Comparison of ENCODE assay signal across 27 cellular contexts in genomic region chr17:57077000-57077399, GRCh38.
"Had no signal": no experiment of that assay in that cellular context is flagged by ENCODE, and none has a peak within 500 bp of the region (broad histone marks: within the 10 kb centered on the region; RNA-seq: fewer than 3 reads in every experiment).

No MANE protein-coding gene starts in this region.

- H3K27ac ChIP-seq: brain microvascular endothelial cell, coronary artery, dorsolateral prefrontal cortex, gastrocnemius medialis, right atrium auricular region, stomach, tibial artery, upper lobe of right lung had no signal

- H3K4me3 ChIP-seq: coronary artery, dorsolateral prefrontal cortex, gastrocnemius medialis, right atrium auricular region, smooth muscle cell, stomach, tibial artery, upper lobe of right lung had no signal

- ATAC-seq: activated CD8-positive, alpha-beta T cell treated with anti-CD3 and anti-CD28 coated beads for 36 hours; activated T-cell treated with anti-CD3 and anti-CD28 coated beads, Interleukin-2, amount 50 U/mL, for 4 hours; activated T-helper 17 cell treated with anti-CD3 and anti-CD28 coated beads, Interleukin-2, amount 50 U/mL, for 72 hours; gastrocnemius medialis; left cardiac atrium; stimulated activated naive B cell treated with anti-CD40 and anti-IgM and Interleukin-4, amounts not matched to agents 10 μg/mL and 1 μg/mL and 100 μg/mL, for 72 hours; upper lobe of right lung; WTC11 had no signal

- H3K9me3 ChIP-seq: gastrocnemius medialis, right atrium auricular region, stomach, tibial artery, upper lobe of right lung had no signal

- H3K36me3 ChIP-seq: brain microvascular endothelial cell, gastrocnemius medialis, right atrium auricular region, tibial artery, upper lobe of right lung had no signal

- H3K4me1 ChIP-seq: gastrocnemius medialis, right atrium auricular region, upper lobe of right lung had no signal

- H3K4me2 ChIP-seq: smooth muscle cell had no signal

- H3K27me3 ChIP-seq: dorsolateral prefrontal cortex, gastrocnemius medialis, right atrium auricular region, stomach, tibial artery, upper lobe of right lung had no signal

- DNase-seq: activated CD4-positive, alpha-beta T cell treated with anti-CD3 and anti-CD28 coated beads for 1 hour; activated CD4-positive, alpha-beta T cell treated with anti-CD3 and anti-CD28 coated beads, Interleukin-2, amount 50 U/mL, for 1 hour; activated CD8-positive, alpha-beta T cell treated with anti-CD3 and anti-CD28 coated beads for 36 hours; activated gamma-delta T cell treated with Interleukin-2 at 50 U/mL for 16 hours; activated naive CD4-positive, alpha-beta T cell treated with anti-CD3 and anti-CD28 coated beads, Interleukin-2, amount 50 U/mL, for 16 hours; activated T-cell treated with anti-CD3 and anti-CD28 coated beads, Interleukin-2, amount 50 U/mL, for 4 hours; amniotic stem cell; brain microvascular endothelial cell; dorsolateral prefrontal cortex; effector memory CD4-positive, alpha-beta T cell; gastrocnemius medialis; head of caudate nucleus; hippocampal formation; left cardiac atrium; mammary epithelial cell; naive B cell; stimulated activated CD4-positive, alpha-beta T cell treated with anti-CD3 and anti-CD28 coated beads, Interleukin-15, amount 100 ng/mL, for 24 hours; stimulated activated CD4-positive, alpha-beta T cell treated with anti-CD3 and anti-CD28 coated beads, Interleukin-2, amount 100 ng/mL, for 24 hours; stimulated activated naive B cell treated with anti-CD40 and anti-IgM and Interleukin-4, amounts not matched to agents 10 μg/mL and 1 μg/mL and 100 μg/mL, for 72 hours; stomach; tibial artery; upper lobe of right lung had no signal
